In the genomic region with DNA sequence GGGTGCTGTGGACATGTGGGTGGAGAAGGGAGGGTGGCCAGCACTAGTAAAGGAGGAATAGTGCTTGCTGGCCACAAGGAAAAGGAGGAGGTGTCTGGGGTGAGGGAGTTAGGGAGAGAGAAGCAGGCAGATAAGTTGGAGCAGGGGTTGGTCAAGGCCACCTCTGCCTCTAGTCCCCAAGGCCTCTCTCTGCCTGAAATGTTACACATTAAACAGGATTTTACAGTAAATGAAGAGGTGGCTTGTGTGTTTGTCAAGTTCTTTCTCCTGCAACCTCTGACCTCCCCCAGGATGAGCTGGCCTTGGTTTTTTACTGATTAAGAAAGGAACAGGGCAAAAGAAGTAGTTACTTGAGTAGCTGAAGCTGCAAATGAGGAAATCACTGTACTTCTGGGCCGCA, we compare ENCODE assay signal across 1 cellular context.
TF ChIP-seq lines count a peak whose summit lies in the region.

No MANE protein-coding gene starts in this region.

TF ChIP-seq in HepG2, 621 proteins besides CTCF, POLR2A, EP300 and RAD21 (continues in another document):
- TF ChIP-seq RXRB (CRISPR knock-in tag; IDR thresholded peaks at IDR 0.05; ENCODE audit: borderline replicate concordance), result peak; percentile 74
- TF ChIP-seq ZNF598 (CRISPR knock-in tag; IDR thresholded peaks at IDR 0.05; ENCODE audit: borderline replicate concordance), result no peak
- TF ChIP-seq ZNF562 (CRISPR knock-in tag; IDR thresholded peaks at IDR 0.05; ENCODE audit: borderline replicate concordance), result no peak
- TF ChIP-seq ZNF264 (CRISPR knock-in tag; IDR thresholded peaks at IDR 0.05), result 0 out of 2 replicates have a peak, but pooled peaks have one; percentile 20
- TF ChIP-seq FOSL2 (CRISPR knock-in tag; IDR thresholded peaks at IDR 0.05), result peak; percentile 14; the same call in 1 of the 2 replicates
- no peak for TF ChIP-seq SRSF1 (optimal IDR thresholded peaks at IDR 0.05; ENCODE audit: low read depth, low read length)
- peak; percentile 70 for TF ChIP-seq NCOA2 (CRISPR knock-in tag; IDR thresholded peaks at IDR 0.05)
- TF ChIP-seq, protein P1, sequence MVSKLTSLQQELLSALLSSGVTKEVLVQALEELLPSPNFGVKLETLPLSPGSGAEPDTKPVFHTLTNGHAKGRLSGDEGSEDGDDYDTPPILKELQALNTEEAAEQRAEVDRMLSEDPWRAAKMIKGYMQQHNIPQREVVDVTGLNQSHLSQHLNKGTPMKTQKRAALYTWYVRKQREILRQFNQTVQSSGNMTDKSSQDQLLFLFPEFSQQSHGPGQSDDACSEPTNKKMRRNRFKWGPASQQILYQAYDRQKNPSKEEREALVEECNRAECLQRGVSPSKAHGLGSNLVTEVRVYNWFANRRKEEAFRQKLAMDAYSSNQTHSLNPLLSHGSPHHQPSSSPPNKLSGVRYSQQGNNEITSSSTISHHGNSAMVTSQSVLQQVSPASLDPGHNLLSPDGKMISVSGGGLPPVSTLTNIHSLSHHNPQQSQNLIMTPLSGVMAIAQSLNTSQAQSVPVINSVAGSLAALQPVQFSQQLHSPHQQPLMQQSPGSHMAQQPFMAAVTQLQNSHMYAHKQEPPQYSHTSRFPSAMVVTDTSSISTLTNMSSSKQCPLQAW (CRISPR knock-in tag; IDR thresholded peaks at IDR 0.05), result 0 out of 2 replicates have a peak, but pooled peaks have one; percentile 41
- peak; percentile 73 for TF ChIP-seq MED1 (CRISPR knock-in tag; IDR thresholded peaks at IDR 0.05)
- TF ChIP-seq, protein P2, sequence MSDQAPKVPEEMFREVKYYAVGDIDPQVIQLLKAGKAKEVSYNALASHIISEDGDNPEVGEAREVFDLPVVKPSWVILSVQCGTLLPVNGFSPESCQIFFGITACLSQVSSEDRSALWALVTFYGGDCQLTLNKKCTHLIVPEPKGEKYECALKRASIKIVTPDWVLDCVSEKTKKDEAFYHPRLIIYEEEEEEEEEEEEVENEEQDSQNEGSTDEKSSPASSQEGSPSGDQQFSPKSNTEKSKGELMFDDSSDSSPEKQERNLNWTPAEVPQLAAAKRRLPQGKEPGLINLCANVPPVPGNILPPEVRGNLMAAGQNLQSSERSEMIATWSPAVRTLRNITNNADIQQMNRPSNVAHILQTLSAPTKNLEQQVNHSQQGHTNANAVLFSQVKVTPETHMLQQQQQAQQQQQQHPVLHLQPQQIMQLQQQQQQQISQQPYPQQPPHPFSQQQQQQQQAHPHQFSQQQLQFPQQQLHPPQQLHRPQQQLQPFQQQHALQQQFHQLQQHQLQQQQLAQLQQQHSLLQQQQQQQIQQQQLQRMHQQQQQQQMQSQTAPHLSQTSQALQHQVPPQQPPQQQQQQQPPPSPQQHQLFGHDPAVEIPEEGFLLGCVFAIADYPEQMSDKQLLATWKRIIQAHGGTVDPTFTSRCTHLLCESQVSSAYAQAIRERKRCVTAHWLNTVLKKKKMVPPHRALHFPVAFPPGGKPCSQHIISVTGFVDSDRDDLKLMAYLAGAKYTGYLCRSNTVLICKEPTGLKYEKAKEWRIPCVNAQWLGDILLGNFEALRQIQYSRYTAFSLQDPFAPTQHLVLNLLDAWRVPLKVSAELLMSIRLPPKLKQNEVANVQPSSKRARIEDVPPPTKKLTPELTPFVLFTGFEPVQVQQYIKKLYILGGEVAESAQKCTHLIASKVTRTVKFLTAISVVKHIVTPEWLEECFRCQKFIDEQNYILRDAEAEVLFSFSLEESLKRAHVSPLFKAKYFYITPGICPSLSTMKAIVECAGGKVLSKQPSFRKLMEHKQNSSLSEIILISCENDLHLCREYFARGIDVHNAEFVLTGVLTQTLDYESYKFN (CRISPR knock-in tag; conservative IDR thresholded peaks at IDR 0.05), result peak; percentile 73; the same call in 1 of the 2 replicates
- peak; percentile 81 for TF ChIP-seq NR2F6 (IDR thresholded peaks at IDR 0.05)
- TF ChIP-seq NR2F6 (CRISPR knock-in tag; IDR thresholded peaks at IDR 0.05), result peak; percentile 70
- TF ChIP-seq, protein P3, sequence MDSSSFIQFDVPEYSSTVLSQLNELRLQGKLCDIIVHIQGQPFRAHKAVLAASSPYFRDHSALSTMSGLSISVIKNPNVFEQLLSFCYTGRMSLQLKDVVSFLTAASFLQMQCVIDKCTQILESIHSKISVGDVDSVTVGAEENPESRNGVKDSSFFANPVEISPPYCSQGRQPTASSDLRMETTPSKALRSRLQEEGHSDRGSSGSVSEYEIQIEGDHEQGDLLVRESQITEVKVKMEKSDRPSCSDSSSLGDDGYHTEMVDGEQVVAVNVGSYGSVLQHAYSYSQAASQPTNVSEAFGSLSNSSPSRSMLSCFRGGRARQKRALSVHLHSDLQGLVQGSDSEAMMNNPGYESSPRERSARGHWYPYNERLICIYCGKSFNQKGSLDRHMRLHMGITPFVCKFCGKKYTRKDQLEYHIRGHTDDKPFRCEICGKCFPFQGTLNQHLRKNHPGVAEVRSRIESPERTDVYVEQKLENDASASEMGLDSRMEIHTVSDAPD (CRISPR knock-in tag; IDR thresholded peaks at IDR 0.05), result no peak
- peak; percentile 45; the same call in 1 of the 2 replicates for TF ChIP-seq ISL2 (CRISPR knock-in tag; IDR thresholded peaks at IDR 0.05)
- peak; percentile 36; the same call in 1 of the 2 replicates for TF ChIP-seq SAP130 (CRISPR knock-in tag; IDR thresholded peaks at IDR 0.05; ENCODE audit: low read depth)
- TF ChIP-seq HNF4A (CRISPR knock-in tag; IDR thresholded peaks at IDR 0.05), result peak; percentile 43
- TF ChIP-seq ELF3 (CRISPR knock-in tag; IDR thresholded peaks at IDR 0.05), result 0 out of 2 replicates have a peak, but pooled peaks have one; percentile 24
- TF ChIP-seq, protein P4, sequence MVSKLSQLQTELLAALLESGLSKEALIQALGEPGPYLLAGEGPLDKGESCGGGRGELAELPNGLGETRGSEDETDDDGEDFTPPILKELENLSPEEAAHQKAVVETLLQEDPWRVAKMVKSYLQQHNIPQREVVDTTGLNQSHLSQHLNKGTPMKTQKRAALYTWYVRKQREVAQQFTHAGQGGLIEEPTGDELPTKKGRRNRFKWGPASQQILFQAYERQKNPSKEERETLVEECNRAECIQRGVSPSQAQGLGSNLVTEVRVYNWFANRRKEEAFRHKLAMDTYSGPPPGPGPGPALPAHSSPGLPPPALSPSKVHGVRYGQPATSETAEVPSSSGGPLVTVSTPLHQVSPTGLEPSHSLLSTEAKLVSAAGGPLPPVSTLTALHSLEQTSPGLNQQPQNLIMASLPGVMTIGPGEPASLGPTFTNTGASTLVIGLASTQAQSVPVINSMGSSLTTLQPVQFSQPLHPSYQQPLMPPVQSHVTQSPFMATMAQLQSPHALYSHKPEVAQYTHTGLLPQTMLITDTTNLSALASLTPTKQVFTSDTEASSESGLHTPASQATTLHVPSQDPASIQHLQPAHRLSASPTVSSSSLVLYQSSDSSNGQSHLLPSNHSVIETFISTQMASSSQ (IDR thresholded peaks at IDR 0.05; ENCODE audit: low read depth), result peak; percentile 50; the same call in 1 of the 2 replicates
- TF ChIP-seq, protein P4 (CRISPR knock-in tag; IDR thresholded peaks at IDR 0.05; ENCODE audit: borderline replicate concordance), result peak; percentile 81; the same call in 1 of the 2 replicates
- 0 out of 2 replicates have a peak, but pooled peaks have one; percentile 23 for TF ChIP-seq MIER3 (CRISPR knock-in tag; IDR thresholded peaks at IDR 0.05; ENCODE audit: borderline replicate concordance)
- TF ChIP-seq, protein P5, sequence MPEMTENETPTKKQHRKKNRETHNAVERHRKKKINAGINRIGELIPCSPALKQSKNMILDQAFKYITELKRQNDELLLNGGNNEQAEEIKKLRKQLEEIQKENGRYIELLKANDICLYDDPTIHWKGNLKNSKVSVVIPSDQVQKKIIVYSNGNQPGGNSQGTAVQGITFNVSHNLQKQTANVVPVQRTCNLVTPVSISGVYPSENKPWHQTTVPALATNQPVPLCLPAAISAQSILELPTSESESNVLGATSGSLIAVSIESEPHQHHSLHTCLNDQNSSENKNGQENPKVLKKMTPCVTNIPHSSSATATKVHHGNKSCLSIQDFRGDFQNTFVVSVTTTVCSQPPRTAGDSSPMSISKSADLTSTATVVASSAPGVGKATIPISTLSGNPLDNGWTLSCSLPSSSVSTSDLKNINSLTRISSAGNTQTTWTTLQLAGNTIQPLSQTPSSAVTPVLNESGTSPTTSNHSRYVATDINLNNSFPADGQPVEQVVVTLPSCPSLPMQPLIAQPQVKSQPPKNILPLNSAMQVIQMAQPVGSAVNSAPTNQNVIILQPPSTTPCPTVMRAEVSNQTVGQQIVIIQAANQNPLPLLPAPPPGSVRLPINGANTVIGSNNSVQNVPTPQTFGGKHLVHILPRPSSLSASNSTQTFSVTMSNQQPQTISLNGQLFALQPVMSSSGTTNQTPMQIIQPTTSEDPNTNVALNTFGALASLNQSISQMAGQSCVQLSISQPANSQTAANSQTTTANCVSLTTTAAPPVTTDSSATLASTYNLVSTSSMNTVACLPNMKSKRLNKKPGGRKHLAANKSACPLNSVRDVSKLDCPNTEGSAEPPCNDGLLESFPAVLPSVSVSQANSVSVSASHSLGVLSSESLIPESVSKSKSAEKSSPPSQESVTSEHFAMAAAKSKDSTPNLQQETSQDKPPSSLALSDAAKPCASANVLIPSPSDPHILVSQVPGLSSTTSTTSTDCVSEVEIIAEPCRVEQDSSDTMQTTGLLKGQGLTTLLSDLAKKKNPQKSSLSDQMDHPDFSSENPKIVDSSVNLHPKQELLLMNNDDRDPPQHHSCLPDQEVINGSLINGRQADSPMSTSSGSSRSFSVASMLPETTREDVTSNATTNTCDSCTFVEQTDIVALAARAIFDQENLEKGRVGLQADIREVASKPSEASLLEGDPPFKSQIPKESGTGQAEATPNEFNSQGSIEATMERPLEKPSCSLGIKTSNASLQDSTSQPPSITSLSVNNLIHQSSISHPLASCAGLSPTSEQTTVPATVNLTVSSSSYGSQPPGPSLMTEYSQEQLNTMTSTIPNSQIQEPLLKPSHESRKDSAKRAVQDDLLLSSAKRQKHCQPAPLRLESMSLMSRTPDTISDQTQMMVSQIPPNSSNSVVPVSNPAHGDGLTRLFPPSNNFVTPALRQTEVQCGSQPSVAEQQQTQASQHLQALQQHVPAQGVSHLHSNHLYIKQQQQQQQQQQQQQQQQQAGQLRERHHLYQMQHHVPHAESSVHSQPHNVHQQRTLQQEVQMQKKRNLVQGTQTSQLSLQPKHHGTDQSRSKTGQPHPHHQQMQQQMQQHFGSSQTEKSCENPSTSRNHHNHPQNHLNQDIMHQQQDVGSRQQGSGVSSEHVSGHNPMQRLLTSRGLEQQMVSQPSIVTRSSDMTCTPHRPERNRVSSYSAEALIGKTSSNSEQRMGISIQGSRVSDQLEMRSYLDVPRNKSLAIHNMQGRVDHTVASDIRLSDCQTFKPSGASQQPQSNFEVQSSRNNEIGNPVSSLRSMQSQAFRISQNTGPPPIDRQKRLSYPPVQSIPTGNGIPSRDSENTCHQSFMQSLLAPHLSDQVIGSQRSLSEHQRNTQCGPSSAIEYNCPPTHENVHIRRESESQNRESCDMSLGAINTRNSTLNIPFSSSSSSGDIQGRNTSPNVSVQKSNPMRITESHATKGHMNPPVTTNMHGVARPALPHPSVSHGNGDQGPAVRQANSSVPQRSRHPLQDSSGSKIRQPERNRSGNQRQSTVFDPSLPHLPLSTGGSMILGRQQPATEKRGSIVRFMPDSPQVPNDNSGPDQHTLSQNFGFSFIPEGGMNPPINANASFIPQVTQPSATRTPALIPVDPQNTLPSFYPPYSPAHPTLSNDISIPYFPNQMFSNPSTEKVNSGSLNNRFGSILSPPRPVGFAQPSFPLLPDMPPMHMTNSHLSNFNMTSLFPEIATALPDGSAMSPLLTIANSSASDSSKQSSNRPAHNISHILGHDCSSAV (CRISPR knock-in tag; IDR thresholded peaks at IDR 0.05; ENCODE audit: borderline replicate concordance), result no peak
- TF ChIP-seq NR2F1 (CRISPR knock-in tag; IDR thresholded peaks at IDR 0.05), result 0 out of 4 replicates have a peak, but pooled peaks of 1 of the 2 experiments have one; percentile 34
- TF ChIP-seq, protein P6, sequence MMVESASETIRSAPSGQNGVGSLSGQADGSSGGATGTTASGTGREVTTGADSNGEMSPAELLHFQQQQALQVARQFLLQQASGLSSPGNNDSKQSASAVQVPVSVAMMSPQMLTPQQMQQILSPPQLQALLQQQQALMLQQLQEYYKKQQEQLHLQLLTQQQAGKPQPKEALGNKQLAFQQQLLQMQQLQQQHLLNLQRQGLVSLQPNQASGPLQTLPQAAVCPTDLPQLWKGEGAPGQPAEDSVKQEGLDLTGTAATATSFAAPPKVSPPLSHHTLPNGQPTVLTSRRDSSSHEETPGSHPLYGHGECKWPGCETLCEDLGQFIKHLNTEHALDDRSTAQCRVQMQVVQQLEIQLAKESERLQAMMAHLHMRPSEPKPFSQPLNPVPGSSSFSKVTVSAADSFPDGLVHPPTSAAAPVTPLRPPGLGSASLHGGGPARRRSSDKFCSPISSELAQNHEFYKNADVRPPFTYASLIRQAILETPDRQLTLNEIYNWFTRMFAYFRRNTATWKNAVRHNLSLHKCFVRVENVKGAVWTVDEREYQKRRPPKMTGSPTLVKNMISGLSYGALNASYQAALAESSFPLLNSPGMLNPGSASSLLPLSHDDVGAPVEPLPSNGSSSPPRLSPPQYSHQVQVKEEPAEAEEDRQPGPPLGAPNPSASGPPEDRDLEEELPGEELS (CRISPR knock-in tag; IDR thresholded peaks at IDR 0.05), result peak; percentile 28; the same call in 1 of the 2 replicates
- TF ChIP-seq SOX6 (IDR thresholded peaks at IDR 0.05), result no peak
- TF ChIP-seq SOX6 (CRISPR knock-in tag; IDR thresholded peaks at IDR 0.05), result peak; percentile 48
- TF ChIP-seq NR2F2 (IDR thresholded peaks at IDR 0.05; ENCODE audit: borderline replicate concordance, low read depth), result peak; percentile 38
